ENCODE assay signal across 8 cellular contexts in genomic region chr16:4847774-4848587, GRCh38. TPM values are rescaled to one million over a fixed set of nuclear protein-coding genes. Genes with fewer than 3 reads are reported as not detected.
DNase-seq lines count a peak whose midpoint lies in the region; ATAC-seq, FAIRE-seq and TF ChIP-seq lines count a peak whose summit lies in the region.

No MANE protein-coding gene starts in this region.

- peak overlapping the region; percentile 82 for H3K4me3 Mint-ChIP-seq in Caco-2 (ENCODE audit: unreplicated experiment)

- TF ChIP-seq CTCF in Caco-2 (IDR thresholded peaks at IDR 0.05; ENCODE audit: insufficient read depth in 1 of 2, low read depth in 1 of 2, low read length in 1 of 2, severe bottlenecking in 1 of 2, unreplicated experiment in 1 of 2) (no peak), bronchial epithelial cell (IDR thresholded peaks at IDR 0.05; ENCODE audit: insufficient read depth, low read length, severe bottlenecking) (no peak), kidney (IDR thresholded peaks at IDR 0.05; ENCODE audit: borderline replicate concordance, extremely low read depth, insufficient read depth) (no peak)

- H3K4me3 ChIP-seq in Caco-2 (ENCODE audit: low read depth, low read length) (peak overlapping the region; percentile 97), bronchial epithelial cell (ENCODE audit: low read depth, low read length) (peak overlapping the region; percentile 88), kidney (ENCODE audit: low read length in 2 of 2) (peak overlapping the region; percentile 89 to 94)

- no TSS peak for BruUV-seq in Caco-2 (replicated peaks; lab: Mats Ljungman, UMichigan)

- FAIRE-seq in bronchial epithelial cell (lab: Jason Lieb, UNC) (no peak), kidney (lab: Jason Lieb, UNC) (no peak)

- intact Hi-C loops in Caco-2 (cut with micrococcal nuclease; ENCODE audit: unreplicated experiment) (loop anchor here (1.0 to 5.0 kb wide), 2 partner anchors 89 to 108 kb away; partner anchors contain the start of gene PPL), kidney (cut with DNase I) (no loop called here)

- H3K36me3 Mint-ChIP-seq in Caco-2 (ENCODE audit: insufficient read depth, unreplicated experiment) = peaks cover 44% of the 10 kb centered on the region

- peak in 1 of 2 experiments; percentile 48 for DNase-seq in Caco-2
- peak; percentile 32 for DNase-seq in HK-2 (ENCODE audit: unreplicated experiment)
- peak; percentile 20 for DNase-seq in T-helper 22 cell (ENCODE audit: low read depth)
- peak; percentile 73 for DNase-seq in bronchial epithelial cell (ENCODE audit: low read depth)
- no peak for DNase-seq in kidney
- DNase-seq in stimulated activated CD4-positive, alpha-beta T cell treated with anti-CD3 and anti-CD28 coated beads, Interleukin-15, amount 100 ng/mL, for 24 hours = peak; percentile 54
- DNase-seq in COR-L47 (lab: John Stamatoyannopoulos, UW) = no peak

- peaks cover 8% of the 10 kb centered on the region for H3K4me1 Mint-ChIP-seq in Caco-2 (ENCODE audit: low read depth, unreplicated experiment)

- no peaks in the 10 kb centered on the region for H3K9me3 Mint-ChIP-seq in Caco-2 (ENCODE audit: unreplicated experiment)

- ATAC-seq in GM19467 (IDR thresholded peaks at IDR 0.05; ENCODE audit: unreplicated experiment) = peak; percentile 14

- POLR2A ChIA-PET in Caco-2 (lab: Charles Lee) = interaction anchor here (0.6 to 1.7 kb wide), 3 partner anchors 46 to 97 kb away, joined by 3 to 6 read pairs (median 5); partner anchors contain the start of gene ROGDI

- no peak overlapping the region for H3K27ac Mint-ChIP-seq in Caco-2 (ENCODE audit: unreplicated experiment)

- no peaks in the 10 kb centered on the region for H3K36me3 ChIP-seq in Caco-2 (ENCODE audit: control insufficient read depth, insufficient read depth, low read length)
- peaks cover 8% of the 10 kb centered on the region for H3K36me3 ChIP-seq in bronchial epithelial cell (ENCODE audit: control insufficient read depth, insufficient read depth, low read length)
- H3K36me3 ChIP-seq in kidney (ENCODE audit: control insufficient read depth in 1 of 2, insufficient read depth in 2 of 2, low read length in 2 of 2) = peaks cover 12 to 15% of the 10 kb centered on the region in 2 donors

- H3K9me3 ChIP-seq in Caco-2 (no peaks in the 10 kb centered on the region), kidney (ENCODE audit: control insufficient read depth in 1 of 2, low read length in 2 of 2) (no peaks in the 10 kb centered on the region)

- CTCF ChIA-PET in Caco-2 (lab: Charles Lee) = no interaction called here

- peaks cover 15% of the 10 kb centered on the region for H3K4me1 ChIP-seq in Caco-2
- H3K4me1 ChIP-seq in kidney (ENCODE audit: control insufficient read depth in 1 of 2, insufficient read depth in 1 of 2, low read depth in 1 of 2, low read length in 2 of 2) = peaks cover 8 to 23% of the 10 kb centered on the region in 2 donors

- no peaks in the 10 kb centered on the region for H3K27me3 Mint-ChIP-seq in Caco-2 (ENCODE audit: insufficient read depth, unreplicated experiment)

- no peaks in the 10 kb centered on the region for H3K27me3 ChIP-seq in Caco-2 (replicated peaks; ENCODE audit: control insufficient read depth, insufficient read depth, low read length)
- H3K27me3 ChIP-seq in bronchial epithelial cell (ENCODE audit: control insufficient read depth, insufficient read depth, low read length) = no peaks in the 10 kb centered on the region

- peak overlapping the region; percentile 90 to 91 for H3K27ac ChIP-seq in kidney (ENCODE audit: low read depth in 2 of 2, low read length in 2 of 2)

- H3K9ac ChIP-seq in kidney (ENCODE audit: low read length in 2 of 2) = peak overlapping the region; percentile 76 to 93

RNA-seq across cellular contexts. Expression of gene UBN1, which starts 0.7 kb away (rescaled TPM):
- total RNA-seq in Caco-2 (2022) (31.5 and 37.9 TPM in 2 replicates), bronchial epithelial cell (17.6 and 21.8 TPM in 2 replicates), kidney (28.6 TPM)
- polyA plus RNA-seq in kidney (ENCODE audit: insufficient read depth, low read depth, low replicate concordance) = 6.1 TPM

RNA-seq across cellular contexts. Expression of gene GLYR1, which starts 0.9 kb away (rescaled TPM):
- total RNA-seq in Caco-2 (2022) (112 and 117 TPM in 2 replicates), bronchial epithelial cell (31.1 and 35.5 TPM in 2 replicates), kidney (119 TPM)
- 47.9 TPM for polyA plus RNA-seq in kidney (ENCODE audit: insufficient read depth, low read depth, low replicate concordance)

RNA-seq across cellular contexts. Expression of gene ROGDI, which starts 45.5 kb away (rescaled TPM):
- total RNA-seq in Caco-2 (2022) = 18.2 and 19.0 TPM in 2 replicates
- total RNA-seq in bronchial epithelial cell = 16.1 and 19.8 TPM in 2 replicates
- 20.8 TPM for total RNA-seq in kidney
- 86.1 TPM for polyA plus RNA-seq in kidney (ENCODE audit: insufficient read depth, low read depth, low replicate concordance)

RNA-seq across cellular contexts. Expression of gene SMIM22, which starts 52.8 kb away (rescaled TPM):
- total RNA-seq in Caco-2 (2022) (not detected in 2 replicates), bronchial epithelial cell (0.79 and 9.0 TPM in 2 replicates), kidney (36.5 TPM)
- 74.2 TPM for polyA plus RNA-seq in kidney (ENCODE audit: insufficient read depth, low read depth, low replicate concordance)

RNA-seq across cellular contexts. Expression of gene SEPTIN12, which starts 59.8 kb away (rescaled TPM):
- total RNA-seq in Caco-2 (2022) = not detected in 2 replicates
- total RNA-seq in bronchial epithelial cell = not detected in 2 replicates
- not detected for total RNA-seq in kidney
- polyA plus RNA-seq in kidney (ENCODE audit: insufficient read depth, low read depth, low replicate concordance) = not detected

Comparison
In these comparisons a context has a peak if more than half of its experiments do, and no peak if none do; other contexts are left out.
1. DNase-seq: peak in HK-2 (single experiment), T-helper 22 cell (single experiment), bronchial epithelial cell (single experiment) and stimulated activated CD4-positive, alpha-beta T cell treated with anti-CD3 and anti-CD28 coated beads, Interleukin-15, amount 100 ng/mL, for 24 hours (single experiment); none in kidney (single experiment) and COR-L47 (single experiment).
2. Peak in every context shown above with its lines, with median percentiles within 50 percentile points of each other: H3K4me3 ChIP-seq.